Comparison of ENCODE assay signal across 24 cellular contexts in genomic region chr12:59927041-59927440, GRCh38.
"Had no signal": no experiment of that assay in that cellular context is flagged by ENCODE, and none has a peak within 500 bp of the region (broad histone marks: within the 10 kb centered on the region; RNA-seq: fewer than 3 reads in every experiment).

No MANE protein-coding gene starts in this region.

- ATAC-seq: activated CD8-positive, alpha-beta memory T cell treated with anti-CD3 and anti-CD28 coated beads, Interleukin-2, amount 10 ng/mL, durations not matched to agents 7 days and 5 days; body of pancreas; lower lobe of right lung; natural killer cell; right lobe of liver had no signal

- H3K4me1 ChIP-seq: colonic mucosa, lower lobe of right lung, parathyroid adenoma, right lobe of liver, vagina had no signal

- H3K27ac ChIP-seq: body of pancreas, colonic mucosa, lower lobe of right lung, parathyroid adenoma, right lobe of liver, stomach, vagina had no signal

- H3K4me3 ChIP-seq: body of pancreas, colonic mucosa, lower lobe of right lung, right lobe of liver, stomach, vagina had no signal

- H3K36me3 ChIP-seq: colonic mucosa, lower lobe of right lung, right lobe of liver, stomach, vagina had no signal

- FAIRE-seq: small intestine had no signal

- DNase-seq: activated CD4-positive, alpha-beta memory T cell treated with anti-CD3 and anti-CD28 coated beads, Interleukin-2, amount 10 ng/mL, durations not matched to agents 7 days and 5 days; activated CD4-positive, alpha-beta T cell treated with anti-CD3 and anti-CD28 coated beads for 48 hours; activated CD4-positive, CD25-positive, alpha-beta regulatory T cell; activated CD8-positive, alpha-beta memory T cell treated with anti-CD3 and anti-CD28 coated beads, Interleukin-2, amount 10 ng/mL, durations not matched to agents 7 days and 5 days; activated naive CD4-positive, alpha-beta T cell; activated naive CD8-positive, alpha-beta T cell treated with anti-CD3 and anti-CD28 coated beads for 36 hours; amygdala; body of pancreas; colonic mucosa; endodermal cell; glutamatergic neuron; hippocampal formation; islet precursor cell; lower lobe of right lung; natural killer cell; right lobe of liver; small intestine; stimulated activated CD4-positive, alpha-beta T cell treated with anti-CD3 and anti-CD28 coated beads, Interleukin-15, amount 100 ng/mL, for 24 hours; stimulated activated CD4-positive, alpha-beta T cell treated with anti-CD3 and anti-CD28 coated beads, Interleukin-4, amount 100 ng/mL, for 1 hour; stomach; T1000; trophoblast cell had no signal

- H3K27me3 ChIP-seq: body of pancreas, colonic mucosa, right lobe of liver, stomach, vagina had no signal
